20 cellular contexts compared by ENCODE assay signal in genomic region chr1:6577831-6578525, GRCh38. TPM values are rescaled to one million over a fixed set of nuclear protein-coding genes. Genes with fewer than 3 reads are reported as not detected.
DNase-seq lines count a peak whose midpoint lies in the region; ATAC-seq and TF ChIP-seq lines count a peak whose summit lies in the region.
"Had no signal": no experiment of that assay in that cellular context is flagged by ENCODE, and none has a peak within 500 bp of the region (broad histone marks: within the 10 kb centered on the region; RNA-seq: fewer than 3 reads in every experiment).

No MANE protein-coding gene starts in this region.

- no peaks in the 10 kb centered on the region for H3K27me3 ChIP-seq in breast epithelium
- no peaks in the 10 kb centered on the region for H3K27me3 ChIP-seq in upper lobe of left lung

- H3K4me3 Mint-ChIP-seq in MCF 10A (ENCODE audit: unreplicated experiment), result no peak overlapping the region
- H3K4me3 Mint-ChIP-seq in stimulated activated memory B cell treated with anti-CD40 and anti-IgM and Interleukin-4, amounts not matched to agents 10 μg/mL and 1 μg/mL and 100 μg/mL, for 72 hours, result no peak overlapping the region
- H3K4me3 Mint-ChIP-seq in glutamatergic neuron (ENCODE audit: unreplicated experiment), result no peak overlapping the region

- BruUV-seq in MCF 10A (replicated peaks; lab: Mats Ljungman, UMichigan), result no TSS peak

- peaks cover 6 to 32% of the 10 kb centered on the region in 2 donors for H3K4me1 ChIP-seq in breast epithelium
- H3K4me1 ChIP-seq in upper lobe of left lung, result peaks cover 27 to 32% (median 31%) of the 10 kb centered on the region in 4 donors

- CTCF ChIA-PET in MCF 10A (lab: Yijun Ruan, JAX), result interaction anchor here (1.1 to 1.7 kb wide), 3 partner anchors 23 to 88 kb away, joined by 5 to 10 read pairs (median 6); partner anchors contain the start of genes NOL9 and TAS1R1

- H3K27ac Mint-ChIP-seq in MCF 10A (ENCODE audit: low read depth, unreplicated experiment) (no peak overlapping the region), glutamatergic neuron (ENCODE audit: unreplicated experiment) (no peak overlapping the region)
- H3K27ac Mint-ChIP-seq in stimulated activated memory B cell treated with anti-CD40 and anti-IgM and Interleukin-4, amounts not matched to agents 10 μg/mL and 1 μg/mL and 100 μg/mL, for 72 hours, result peak overlapping the region; percentile 99
- H3K27ac Mint-ChIP-seq: GM23338 had no signal

- TF ChIP-seq EP300 in upper lobe of left lung (IDR thresholded peaks at IDR 0.05), result no peak

- H3K27me3 Mint-ChIP-seq in MCF 10A (ENCODE audit: insufficient read depth, unreplicated experiment) (no peaks in the 10 kb centered on the region), glutamatergic neuron (ENCODE audit: unreplicated experiment) (no peaks in the 10 kb centered on the region)
- peaks cover 2% of the 10 kb centered on the region for H3K27me3 Mint-ChIP-seq in stimulated activated memory B cell treated with anti-CD40 and anti-IgM and Interleukin-4, amounts not matched to agents 10 μg/mL and 1 μg/mL and 100 μg/mL, for 72 hours

- intact Hi-C loops in breast epithelium (cut with DNase I; ENCODE audit: low total_unique reads) (no loop called here), MCF 10A (cut with micrococcal nuclease) (no loop called here)

- TF ChIP-seq CTCF in breast epithelium (IDR thresholded peaks at IDR 0.05), result no peak
- TF ChIP-seq CTCF in MCF 10A (IDR thresholded peaks at IDR 0.05; ENCODE audit: unreplicated experiment), result no peak
- TF ChIP-seq CTCF in upper lobe of left lung (IDR thresholded peaks at IDR 0.05), result no peak
- no peak for TF ChIP-seq CTCF in glutamatergic neuron (IDR thresholded peaks at IDR 0.05; ENCODE audit: partially characterized antibody, unreplicated experiment)

- peak in 1 of 2 donors; percentile 70 for DNase-seq in breast epithelium (ENCODE audit: low spot score in 2 of 2)
- no peak for DNase-seq in MCF 10A (ENCODE audit: unreplicated experiment)
- peak; percentile 37 for DNase-seq in T1000 (lab: John Stamatoyannopoulos, UW)
- peak; percentile 72 for DNase-seq in islet precursor cell
- DNase-seq in HCEC 1CT, result no peak
- no peak for DNase-seq in upper lobe of left lung
- DNase-seq in glutamatergic neuron, result no peak
- DNase-seq: 8988T; activated CD4-positive, alpha-beta T cell treated with anti-CD3 and anti-CD28 coated beads, Interleukin-2, amount 50 U/mL, for 1 hour; DMS53; NCI-H187; NCI-H446; small intestine; stimulated activated CD8-positive, alpha-beta memory T cell treated with anti-CD3 and anti-CD28 coated beads, Interleukin-4, amount 100 ng/mL, for 48 hours had no signal

- H3K36me3 ChIP-seq in breast epithelium (no peaks in the 10 kb centered on the region), upper lobe of left lung (no peaks in the 10 kb centered on the region)

- H3K9me3 ChIP-seq in breast epithelium (no peaks in the 10 kb centered on the region), upper lobe of left lung (no peaks in the 10 kb centered on the region)

- no peak for ATAC-seq in stimulated activated memory B cell treated with anti-CD40 and anti-IgM and Interleukin-4, amounts not matched to agents 10 μg/mL and 1 μg/mL and 100 μg/mL, for 72 hours
- no peak for ATAC-seq in upper lobe of left lung (ENCODE audit: low FRiP score in 2 of 2)
- ATAC-seq: GM23338, left lobe of liver had no signal

- 88 to 94% methylated on average over 6 of the region's 6 CpGs for WGBS in upper lobe of left lung, 2 donors

- H3K36me3 Mint-ChIP-seq in MCF 10A (ENCODE audit: insufficient read depth, unreplicated experiment), result no peaks in the 10 kb centered on the region
- no peaks in the 10 kb centered on the region for H3K36me3 Mint-ChIP-seq in stimulated activated memory B cell treated with anti-CD40 and anti-IgM and Interleukin-4, amounts not matched to agents 10 μg/mL and 1 μg/mL and 100 μg/mL, for 72 hours
- no peaks in the 10 kb centered on the region for H3K36me3 Mint-ChIP-seq in glutamatergic neuron (ENCODE audit: unreplicated experiment)

- TF ChIP-seq POLR2A in breast epithelium (IDR thresholded peaks at IDR 0.05) (no peak), upper lobe of left lung (IDR thresholded peaks at IDR 0.05) (no peak)

- H3K9me3 Mint-ChIP-seq in MCF 10A (ENCODE audit: unreplicated experiment) (no peaks in the 10 kb centered on the region), glutamatergic neuron (ENCODE audit: unreplicated experiment) (peaks cover 3% of the 10 kb centered on the region)
- no peaks in the 10 kb centered on the region for H3K9me3 Mint-ChIP-seq in stimulated activated memory B cell treated with anti-CD40 and anti-IgM and Interleukin-4, amounts not matched to agents 10 μg/mL and 1 μg/mL and 100 μg/mL, for 72 hours
- H3K9me3 Mint-ChIP-seq: GM23338 had no signal

- H3K4me1 Mint-ChIP-seq in MCF 10A (ENCODE audit: insufficient read depth, unreplicated experiment), result peaks cover 27% of the 10 kb centered on the region
- H3K4me1 Mint-ChIP-seq in stimulated activated memory B cell treated with anti-CD40 and anti-IgM and Interleukin-4, amounts not matched to agents 10 μg/mL and 1 μg/mL and 100 μg/mL, for 72 hours, result peaks cover 37% of the 10 kb centered on the region
- peaks cover 10% of the 10 kb centered on the region for H3K4me1 Mint-ChIP-seq in glutamatergic neuron (ENCODE audit: low read depth, unreplicated experiment)

- POLR2A ChIA-PET in MCF 10A (lab: Yijun Ruan, JAX), result interaction anchor here (0.6 to 5.0 kb wide), 9 partner anchors 19 to 113 kb away, joined by 3 to 103 read pairs (median 3); partner anchors contain the start of genes KLHL21 and NOL9

- peak overlapping the region; percentile 97 to 98 for H3K27ac ChIP-seq in breast epithelium
- no peak overlapping the region for H3K27ac ChIP-seq in upper lobe of left lung

- no peak overlapping the region for H3K4me3 ChIP-seq in breast epithelium
- no peak overlapping the region for H3K4me3 ChIP-seq in upper lobe of left lung
- H3K4me3 ChIP-seq: coronary artery, GM23338 had no signal

RNA-seq across cellular contexts. Expression of gene ZBTB48, which starts 1.8 kb away (rescaled TPM):
- total RNA-seq in breast epithelium, result 10 to 100 TPM; 19.3 to 19.6 (median 19.4) TPM
- 40.6 TPM in 2 replicates for total RNA-seq in MCF 10A (2022)
- total RNA-seq in upper lobe of left lung, result 10 to 100 TPM; 16.2 to 56.6 (median 36.9) TPM
- total RNA-seq in glutamatergic neuron (ENCODE audit: unreplicated experiment), result 39.0 TPM

RNA-seq across cellular contexts. Expression of gene TAS1R1, which starts 22.9 kb away (rescaled TPM):
- under 1 TPM in 1 of 3 donors, not detected in 2; 0.16 TPM for total RNA-seq in breast epithelium
- total RNA-seq in MCF 10A (2022), result not detected in 2 replicates
- under 1 TPM in 2 of 6 donors, not detected in 4; 0.11 to 0.15 TPM for total RNA-seq in upper lobe of left lung
- total RNA-seq in glutamatergic neuron (ENCODE audit: unreplicated experiment), result not detected
- total RNA-seq: frontal cortex, GM23338, posterior vena cava had no signal

RNA-seq across cellular contexts. Expression of gene NOL9, which starts 23.7 kb away (rescaled TPM):
- total RNA-seq in breast epithelium (10 to 100 TPM; 14.7 to 29.6 (median 25.2) TPM), MCF 10A (2022) (49.2 and 62.3 TPM in 2 replicates), upper lobe of left lung (10 to 100 TPM; 19.6 to 41.9 (median 24.7) TPM), glutamatergic neuron (ENCODE audit: unreplicated experiment) (34.5 TPM)

RNA-seq across cellular contexts. Expression of gene KLHL21, which starts 24.7 kb away (rescaled TPM):
- 10 to 100 TPM; 45.2 to 61.3 (median 58.1) TPM for total RNA-seq in breast epithelium
- 14.0 and 19.5 TPM in 2 replicates for total RNA-seq in MCF 10A (2022)
- total RNA-seq in upper lobe of left lung, result 10 to 100 TPM; 26.4 to 66.0 (median 39.7) TPM
- total RNA-seq in glutamatergic neuron (ENCODE audit: unreplicated experiment), result 9.2 TPM

RNA-seq across cellular contexts. Expression of gene PHF13, which starts 35.6 kb away (rescaled TPM):
- total RNA-seq in breast epithelium (10 to 100 TPM; 10.9 to 18.3 (median 14.4) TPM), MCF 10A (2022) (10.3 and 12.7 TPM in 2 replicates), upper lobe of left lung (10 to 100 TPM in 3 of 6 donors, 1 to 10 TPM in 3; 8.4 to 23.0 (median 9.8) TPM), glutamatergic neuron (ENCODE audit: unreplicated experiment) (13.2 TPM)

Comparison
In these comparisons a context has a peak if more than half of its experiments do, and no peak if none do; other contexts are left out.
1. DNase-seq: peak in T1000 (single experiment) and islet precursor cell (single experiment); none in MCF 10A (single experiment), HCEC 1CT (single experiment), upper lobe of left lung (0 of 2) and glutamatergic neuron (single experiment).
2. H3K27ac ChIP-seq: peak in breast epithelium (2 of 2); none in upper lobe of left lung (0 of 4).